Comparison of ENCODE assay signal across 9 cellular contexts in the genomic region with DNA sequence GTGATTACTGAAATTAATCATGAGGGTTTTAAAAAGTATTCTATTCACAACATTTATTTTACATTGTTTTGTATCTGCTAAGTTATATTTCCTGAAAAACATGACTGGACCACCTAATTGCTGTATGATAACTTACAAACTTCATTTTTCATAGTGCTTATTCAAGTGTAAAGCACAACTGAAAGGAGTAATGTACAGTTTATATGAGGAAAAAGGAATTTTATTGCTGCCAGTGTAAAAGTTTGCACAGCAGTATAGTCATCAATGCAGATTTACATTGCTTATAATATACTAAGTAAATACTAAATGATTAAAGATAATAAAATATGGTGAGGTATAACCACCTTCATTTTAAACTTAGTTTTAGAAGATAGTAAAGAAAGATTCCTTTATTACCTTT. TPM values are rescaled to one million over a fixed set of nuclear protein-coding genes. Genes with fewer than 3 reads are reported as not detected.
DNase-seq lines count a peak whose midpoint lies in the region; ATAC-seq and TF ChIP-seq lines count a peak whose summit lies in the region.
"Had no signal": no experiment of that assay in that cellular context is flagged by ENCODE, and none has a peak within 500 bp of the region (broad histone marks: within the 10 kb centered on the region; RNA-seq: fewer than 3 reads in every experiment).

No MANE protein-coding gene starts in this region.

- CTCF ChIA-PET in SK-N-SH (lab: Yijun Ruan, JAX) = no interaction called here

- H3K4me3 Mint-ChIP-seq in activated T-helper 17 cell treated with anti-CD3 and anti-CD28 coated beads, Interleukin-2, amount 50 U/mL, for 72 hours = peak overlapping the region; percentile 96

- H3K9me3 ChIP-seq in SK-N-SH (no peaks in the 10 kb centered on the region), iPS-18a (ENCODE audit: control insufficient read depth, low read depth, low read length) (no peaks in the 10 kb centered on the region), stomach (no peaks in the 10 kb centered on the region)

- no peak for TF ChIP-seq EP300 in SK-N-SH (IDR thresholded peaks at IDR 0.05; ENCODE audit: borderline replicate concordance in 1 of 2, low read depth in 1 of 2, low read length in 1 of 2)
- TF ChIP-seq EP300 in stomach (IDR thresholded peaks at IDR 0.05) = no peak

- H3K27ac ChIP-seq in SK-N-SH (ENCODE audit: low read depth in 2 of 2, low read length in 1 of 2) (peak overlapping the region; percentile 69 to 83), iPS-18a (ENCODE audit: low read length) (no peak overlapping the region), stomach (peak overlapping the region in 4 of 5 donors; percentile 95 to 99 (median 98))
- H3K27ac ChIP-seq: 22Rv1 had no signal

- TF ChIP-seq RAD21 in SK-N-SH (IDR thresholded peaks at IDR 0.05; ENCODE audit: low read length) = no peak

- peaks cover 12 to 13% of the 10 kb centered on the region in 2 experiments; a peak in 3 of 4 replicates for H3K4me1 ChIP-seq in SK-N-SH (ENCODE audit: control insufficient read depth in 1 of 2, insufficient read depth in 2 of 2, low read depth in 1 of 2, low read length in 1 of 2)
- H3K4me1 ChIP-seq in iPS-18a (ENCODE audit: control insufficient read depth, low read depth, low read length) = peaks cover 22% of the 10 kb centered on the region
- peaks cover 12 to 46% (median 29%) of the 10 kb centered on the region in 4 donors for H3K4me1 ChIP-seq in stomach

- H3K27ac Mint-ChIP-seq in activated T-helper 17 cell treated with anti-CD3 and anti-CD28 coated beads, Interleukin-2, amount 50 U/mL, for 72 hours = no peak overlapping the region

- H3K27me3 Mint-ChIP-seq in activated T-helper 17 cell treated with anti-CD3 and anti-CD28 coated beads, Interleukin-2, amount 50 U/mL, for 72 hours = no peaks in the 10 kb centered on the region

- H3K79me2 ChIP-seq in SK-N-SH (ENCODE audit: insufficient read depth) = peaks cover 88% of the 10 kb centered on the region

- no peak for TF ChIP-seq POLR2A in stomach (IDR thresholded peaks at IDR 0.05)

- H3K9me3 Mint-ChIP-seq in activated T-helper 17 cell treated with anti-CD3 and anti-CD28 coated beads, Interleukin-2, amount 50 U/mL, for 72 hours = no peaks in the 10 kb centered on the region

- peak overlapping the region; percentile 76 for H3K4me2 ChIP-seq in SK-N-SH

- POLR2A ChIA-PET in SK-N-SH (lab: Yijun Ruan, JAX) = no interaction called here

- DNase-seq in SK-N-SH (no peak), stomach (no peak), cerebellum (ENCODE audit: low spot score) (no peak)

- H3K9me2 ChIP-seq in SK-N-SH = no peaks in the 10 kb centered on the region

- H4K20me1 ChIP-seq in SK-N-SH (ENCODE audit: insufficient read depth) = peaks cover 67% of the 10 kb centered on the region

- peaks cover 29% of the 10 kb centered on the region for H3K4me1 Mint-ChIP-seq in activated T-helper 17 cell treated with anti-CD3 and anti-CD28 coated beads, Interleukin-2, amount 50 U/mL, for 72 hours

- H3K27me3 ChIP-seq in SK-N-SH (ENCODE audit: insufficient read depth) (no peaks in the 10 kb centered on the region), iPS-18a (ENCODE audit: control insufficient read depth, insufficient read depth, low read length) (no peaks in the 10 kb centered on the region), stomach (no peaks in the 10 kb centered on the region)

- TF ChIP-seq CTCF in SK-N-SH (IDR thresholded peaks at IDR 0.05) (no peak), stomach (IDR thresholded peaks at IDR 0.05) (no peak)

- intact Hi-C loops in stomach (cut with DNase I; ENCODE audit: low total_unique reads) = loop anchor here (10.0 kb wide), 1 partner anchor 247 kb away; no protein-coding TSS in a partner anchor

- ATAC-seq in SK-N-SH treated with all-trans-retinoic acid at 6 μM for 48 hours (no peak), HG03342 (IDR thresholded peaks at IDR 0.05; ENCODE audit: unreplicated experiment) (no peak), HG03175 (IDR thresholded peaks at IDR 0.05; ENCODE audit: unreplicated experiment) (no peak)
- no peak for ATAC-seq in activated T-helper 17 cell treated with anti-CD3 and anti-CD28 coated beads, Interleukin-2, amount 50 U/mL, for 72 hours (replicated peaks)

- H3K36me3 ChIP-seq in SK-N-SH (replicated peaks in 1 of 2; ENCODE audit: control insufficient read depth in 1 of 2, insufficient read depth in 2 of 2, low read length in 1 of 2) (peaks cover 11 to 20% of the 10 kb centered on the region in 2 experiments), iPS-18a (ENCODE audit: control insufficient read depth, low read depth, low read length) (no peaks in the 10 kb centered on the region), stomach (no peaks in the 10 kb centered on the region)

- no peak overlapping the region for H2AFZ ChIP-seq in SK-N-SH (ENCODE audit: low read depth)

- H3K9ac ChIP-seq in SK-N-SH (peak overlapping the region; percentile 94), iPS-18a (ENCODE audit: low read length) (peak overlapping the region; percentile 33)

- peaks cover 59% of the 10 kb centered on the region for H3K36me3 Mint-ChIP-seq in activated T-helper 17 cell treated with anti-CD3 and anti-CD28 coated beads, Interleukin-2, amount 50 U/mL, for 72 hours (ENCODE audit: low read depth)

- H3F3A ChIP-seq in SK-N-SH (replicated peaks; ENCODE audit: insufficient read depth) = peaks cover 16% of the 10 kb centered on the region

- peak overlapping the region; percentile 79 to 97 for H3K4me3 ChIP-seq in SK-N-SH (ENCODE audit: low read depth in 2 of 2, low read length in 1 of 2)
- H3K4me3 ChIP-seq in iPS-18a (ENCODE audit: low read length) = peak overlapping the region; percentile 84
- H3K4me3 ChIP-seq in stomach = peak overlapping the region; percentile 88 to 94 (median 90)

TF ChIP-seq in SK-N-SH, 30 proteins besides CTCF, POLR2A, EP300 and RAD21 (continues in another document):
- TF ChIP-seq, protein P1, sequence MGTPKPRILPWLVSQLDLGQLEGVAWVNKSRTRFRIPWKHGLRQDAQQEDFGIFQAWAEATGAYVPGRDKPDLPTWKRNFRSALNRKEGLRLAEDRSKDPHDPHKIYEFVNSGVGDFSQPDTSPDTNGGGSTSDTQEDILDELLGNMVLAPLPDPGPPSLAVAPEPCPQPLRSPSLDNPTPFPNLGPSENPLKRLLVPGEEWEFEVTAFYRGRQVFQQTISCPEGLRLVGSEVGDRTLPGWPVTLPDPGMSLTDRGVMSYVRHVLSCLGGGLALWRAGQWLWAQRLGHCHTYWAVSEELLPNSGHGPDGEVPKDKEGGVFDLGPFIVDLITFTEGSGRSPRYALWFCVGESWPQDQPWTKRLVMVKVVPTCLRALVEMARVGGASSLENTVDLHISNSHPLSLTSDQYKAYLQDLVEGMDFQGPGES (IDR thresholded peaks at IDR 0.05; ENCODE audit: low read depth, low read length) = no peak
- TF ChIP-seq EZH2phosphoT487 (IDR thresholded peaks at IDR 0.05; ENCODE audit: borderline replicate concordance, low read depth) (no peak), NRF1 (IDR thresholded peaks at IDR 0.05; ENCODE audit: low read depth, low read length) (no peak), MXI1 (IDR thresholded peaks at IDR 0.05; ENCODE audit: low read depth, low read length) (no peak)

TF ChIP-seq in SK-N-SH treated with all-trans-retinoic acid at 6 μM for 48 hours, 23 proteins besides CTCF, POLR2A, EP300 and RAD21 (continues in another document):
- no peak for TF ChIP-seq OSR1 (CRISPR knock-in tag; IDR thresholded peaks at IDR 0.05)
- TF ChIP-seq BACH2 (CRISPR knock-in tag; IDR thresholded peaks at IDR 0.05; ENCODE audit: borderline replicate concordance) = no peak
- TF ChIP-seq, protein P2, sequence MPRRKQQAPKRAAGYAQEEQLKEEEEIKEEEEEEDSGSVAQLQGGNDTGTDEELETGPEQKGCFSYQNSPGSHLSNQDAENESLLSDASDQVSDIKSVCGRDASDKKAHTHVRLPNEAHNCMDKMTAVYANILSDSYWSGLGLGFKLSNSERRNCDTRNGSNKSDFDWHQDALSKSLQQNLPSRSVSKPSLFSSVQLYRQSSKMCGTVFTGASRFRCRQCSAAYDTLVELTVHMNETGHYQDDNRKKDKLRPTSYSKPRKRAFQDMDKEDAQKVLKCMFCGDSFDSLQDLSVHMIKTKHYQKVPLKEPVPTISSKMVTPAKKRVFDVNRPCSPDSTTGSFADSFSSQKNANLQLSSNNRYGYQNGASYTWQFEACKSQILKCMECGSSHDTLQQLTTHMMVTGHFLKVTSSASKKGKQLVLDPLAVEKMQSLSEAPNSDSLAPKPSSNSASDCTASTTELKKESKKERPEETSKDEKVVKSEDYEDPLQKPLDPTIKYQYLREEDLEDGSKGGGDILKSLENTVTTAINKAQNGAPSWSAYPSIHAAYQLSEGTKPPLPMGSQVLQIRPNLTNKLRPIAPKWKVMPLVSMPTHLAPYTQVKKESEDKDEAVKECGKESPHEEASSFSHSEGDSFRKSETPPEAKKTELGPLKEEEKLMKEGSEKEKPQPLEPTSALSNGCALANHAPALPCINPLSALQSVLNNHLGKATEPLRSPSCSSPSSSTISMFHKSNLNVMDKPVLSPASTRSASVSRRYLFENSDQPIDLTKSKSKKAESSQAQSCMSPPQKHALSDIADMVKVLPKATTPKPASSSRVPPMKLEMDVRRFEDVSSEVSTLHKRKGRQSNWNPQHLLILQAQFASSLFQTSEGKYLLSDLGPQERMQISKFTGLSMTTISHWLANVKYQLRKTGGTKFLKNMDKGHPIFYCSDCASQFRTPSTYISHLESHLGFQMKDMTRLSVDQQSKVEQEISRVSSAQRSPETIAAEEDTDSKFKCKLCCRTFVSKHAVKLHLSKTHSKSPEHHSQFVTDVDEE (CRISPR knock-in tag; IDR thresholded peaks at IDR 0.05) = no peak

RNA-seq across cellular contexts. Expression of a gene that starts 4.0 kb away (rescaled TPM):
- 12.8 and 13.1 TPM in 2 replicates for polyA plus RNA-seq in SK-N-SH (2012; rRNA removed)
- 15.4 and 25.8 TPM in 2 replicates for polyA plus RNA-seq in SK-N-SH (2012; cell fraction: cytosol; rRNA removed)
- 8.4 and 14.2 TPM in 2 replicates for polyA plus RNA-seq in SK-N-SH (2012; cell fraction: nucleus; rRNA removed)
- total RNA-seq in activated T-helper 17 cell treated with anti-CD3 and anti-CD28 coated beads, Interleukin-2, amount 50 U/mL, for 72 hours = 10 to 100 TPM; 64.2 to 65.8 TPM
- 100 to 1,000 TPM in 3 of 5 donors, 10 to 100 TPM in 2; 56.6 to 374 (median 118) TPM for total RNA-seq in stomach
- 10 to 100 TPM; 26.2 to 30.7 (median 30.3) TPM for polyA plus RNA-seq in stomach
- total RNA-seq in cerebellum = 220 TPM

RNA-seq across cellular contexts. Expression of a gene that starts 4.1 kb away (rescaled TPM):
- polyA plus RNA-seq in SK-N-SH (2012; rRNA removed) = 0.83 and 1.2 TPM in 2 replicates
- polyA plus RNA-seq in SK-N-SH (2012; cell fraction: cytosol; rRNA removed) = 0.86 and 1.0 TPM in 2 replicates
- polyA plus RNA-seq in SK-N-SH (2012; cell fraction: nucleus; rRNA removed) = 0.51 and 0.54 TPM in 2 replicates
- total RNA-seq in activated T-helper 17 cell treated with anti-CD3 and anti-CD28 coated beads, Interleukin-2, amount 50 U/mL, for 72 hours = under 1 TPM; 0.45 to 0.78 TPM
- total RNA-seq in stomach = under 1 TPM in 1 of 5 donors, not detected in 4; 0.18 TPM
- under 1 TPM; 0.23 to 0.37 (median 0.31) TPM for polyA plus RNA-seq in stomach
- 0.82 TPM for total RNA-seq in cerebellum

RNA-seq across cellular contexts. Expression of a gene that starts 49.4 kb away (rescaled TPM):
- polyA plus RNA-seq in SK-N-SH (2012; rRNA removed) (13.5 and 21.0 TPM in 2 replicates), stomach (10 to 100 TPM in 1 of 3 donors, 1 to 10 TPM in 2; 7.0 to 10.6 (median 7.4) TPM)
- polyA plus RNA-seq in SK-N-SH (2012; cell fraction: cytosol; rRNA removed) = 26.3 and 34.2 TPM in 2 replicates
- polyA plus RNA-seq in SK-N-SH (2012; cell fraction: nucleus; rRNA removed) = 4.0 and 16.5 TPM in 2 replicates
- total RNA-seq in activated T-helper 17 cell treated with anti-CD3 and anti-CD28 coated beads, Interleukin-2, amount 50 U/mL, for 72 hours = 10 to 100 TPM; 31.2 to 45.9 TPM
- total RNA-seq in stomach (10 to 100 TPM in 4 of 5 donors, 1 to 10 TPM in 1; 9.0 to 61.7 (median 21.6) TPM), cerebellum (57.8 TPM)
